In the genomic region with DNA sequence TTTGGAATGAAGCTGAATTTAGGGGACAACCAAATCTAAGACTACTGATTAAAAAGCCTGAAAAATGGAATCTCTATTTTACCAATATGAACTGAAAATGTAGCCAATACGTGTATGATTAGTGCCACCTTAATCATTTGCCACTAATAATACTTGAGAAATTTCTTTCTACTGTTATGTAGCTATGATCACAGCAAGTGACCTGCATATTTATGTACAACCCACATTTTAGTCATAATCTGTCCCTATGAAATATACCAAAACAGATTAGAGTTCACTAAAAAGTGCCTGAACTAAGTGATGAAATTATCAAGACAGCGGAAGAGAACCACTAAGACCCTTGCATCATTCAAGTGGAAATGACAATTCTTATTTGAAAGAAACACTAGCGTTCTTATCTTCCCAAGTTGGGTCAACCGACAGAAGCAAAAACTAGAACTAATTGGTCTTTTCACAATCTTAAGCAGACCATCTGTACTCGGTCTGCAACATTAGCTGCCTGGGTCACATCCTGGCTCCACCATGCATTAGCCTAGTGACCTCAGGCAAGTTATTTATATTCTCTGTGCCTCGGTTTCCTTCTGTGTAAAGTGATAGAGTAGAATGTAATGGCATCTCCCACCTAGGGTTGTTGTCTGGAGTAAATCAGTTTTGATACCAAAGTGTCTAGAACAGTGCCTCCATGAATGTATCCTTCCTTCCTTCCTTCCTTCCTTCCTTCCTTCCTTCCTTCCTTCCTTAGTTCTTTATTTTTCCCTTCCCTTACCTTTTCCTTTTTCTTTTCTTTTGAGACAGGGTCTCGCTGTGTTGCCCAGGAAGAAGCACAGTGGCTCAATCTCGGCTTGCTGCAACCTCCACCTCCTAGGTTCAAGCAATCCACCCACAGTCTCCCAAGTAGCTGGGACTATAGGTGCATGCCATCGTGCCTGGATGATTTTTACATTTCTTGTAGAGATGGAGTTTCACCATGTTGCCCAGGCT, we compare ENCODE assay signal across 1 cellular context.
TF ChIP-seq lines count a peak whose summit lies in the region.

No MANE protein-coding gene starts in this region.

TF ChIP-seq in K562, 482 proteins besides CTCF, POLR2A, EP300 and RAD21 (continued from another document and continues in another):
- TF ChIP-seq, protein P1, sequence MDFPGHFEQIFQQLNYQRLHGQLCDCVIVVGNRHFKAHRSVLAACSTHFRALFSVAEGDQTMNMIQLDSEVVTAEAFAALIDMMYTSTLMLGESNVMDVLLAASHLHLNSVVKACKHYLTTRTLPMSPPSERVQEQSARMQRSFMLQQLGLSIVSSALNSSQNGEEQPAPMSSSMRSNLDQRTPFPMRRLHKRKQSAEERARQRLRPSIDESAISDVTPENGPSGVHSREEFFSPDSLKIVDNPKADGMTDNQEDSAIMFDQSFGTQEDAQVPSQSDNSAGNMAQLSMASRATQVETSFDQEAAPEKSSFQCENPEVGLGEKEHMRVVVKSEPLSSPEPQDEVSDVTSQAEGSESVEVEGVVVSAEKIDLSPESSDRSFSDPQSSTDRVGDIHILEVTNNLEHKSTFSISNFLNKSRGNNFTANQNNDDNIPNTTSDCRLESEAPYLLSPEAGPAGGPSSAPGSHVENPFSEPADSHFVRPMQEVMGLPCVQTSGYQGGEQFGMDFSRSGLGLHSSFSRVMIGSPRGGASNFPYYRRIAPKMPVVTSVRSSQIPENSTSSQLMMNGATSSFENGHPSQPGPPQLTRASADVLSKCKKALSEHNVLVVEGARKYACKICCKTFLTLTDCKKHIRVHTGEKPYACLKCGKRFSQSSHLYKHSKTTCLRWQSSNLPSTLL (IDR thresholded peaks at IDR 0.05), result 0 out of 2 replicates have a peak, but pooled peaks have one; percentile 40
- TF ChIP-seq TAF7 (tag; IDR thresholded peaks at IDR 0.05) (no peak), ZNF121 (CRISPR knock-in tag; conservative IDR thresholded peaks at IDR 0.05) (peak; percentile 83), TEAD2 (tag; IDR thresholded peaks at IDR 0.05) (0 out of 2 replicates have a peak, but pooled peaks have one; percentile 20), CAMTA2 (CRISPR knock-in tag; conservative IDR thresholded peaks at IDR 0.05) (no peak), MAFK (IDR thresholded peaks at IDR 0.05; ENCODE audit: low read length) (no peak; the same call in 1 of the 2 replicates), NFE2 (IDR thresholded peaks at IDR 0.05; ENCODE audit: low read depth) (peak; percentile 73), SLC30A9 (CRISPR knock-in tag; IDR thresholded peaks at IDR 0.05) (no peak), ZNF253 (CRISPR knock-in tag; conservative IDR thresholded peaks at IDR 0.05) (no peak), KLF13 (tag; IDR thresholded peaks at IDR 0.05; ENCODE audit: borderline replicate concordance, low read depth) (no peak), CREB5 (CRISPR knock-in tag; IDR thresholded peaks at IDR 0.05) (no peak), MYBL2 (IDR thresholded peaks at IDR 0.05; ENCODE audit: low read depth) (peak; percentile 93), MYBL2 (CRISPR knock-in tag; IDR thresholded peaks at IDR 0.05; ENCODE audit: borderline replicate concordance) (no peak), NEUROD1 (IDR thresholded peaks at IDR 0.05; ENCODE audit: borderline replicate concordance, low read depth, low read length, partially characterized antibody) (peak; percentile 91), CC2D1A (IDR thresholded peaks at IDR 0.05) (peak; percentile 95), NELFE (IDR thresholded peaks at IDR 0.05; ENCODE audit: insufficient read depth, insufficient read length) (no peak), ZNF134 (CRISPR knock-in tag; conservative IDR thresholded peaks at IDR 0.05) (0 out of 2 replicates have a peak, but pooled peaks have one; percentile 17), ZNF76 (CRISPR knock-in tag; IDR thresholded peaks at IDR 0.05; ENCODE audit: borderline replicate concordance) (no peak), FOXM1 (IDR thresholded peaks at IDR 0.05; ENCODE audit: low read depth) (peak; percentile 99), FOXM1 (CRISPR knock-in tag; IDR thresholded peaks at IDR 0.05; ENCODE audit: low read depth) (peak; percentile 63; the same call in 1 of the 2 replicates), NBN (IDR thresholded peaks at IDR 0.05; ENCODE audit: low read depth) (peak; percentile 86), MEF2A (IDR thresholded peaks at IDR 0.05; ENCODE audit: control insufficient read depth, low read depth, low read length) (peak; percentile 89), ZKSCAN1 (IDR thresholded peaks at IDR 0.05; ENCODE audit: low read depth, low read length) (0 out of 2 replicates have a peak, but pooled peaks have one; percentile 14), ZNF584 (CRISPR knock-in tag; IDR thresholded peaks at IDR 0.05; ENCODE audit: low read depth) (peak; percentile 94), JUND (IDR thresholded peaks at IDR 0.05; ENCODE audit: borderline replicate concordance, low read depth, low read length) (peak; percentile 91), JUND (tag; IDR thresholded peaks at IDR 0.05; ENCODE audit: borderline replicate concordance, low read depth, low read length) (peak; percentile 85; the same call in 2 of the 3 replicates), MYNN (IDR thresholded peaks at IDR 0.05) (peak; percentile 52; the same call in 1 of the 2 replicates), MYNN (CRISPR knock-in tag; IDR thresholded peaks at IDR 0.05) (no peak), BDP1 (IDR thresholded peaks at IDR 0.05; ENCODE audit: insufficient read depth, insufficient read length) (no peak), TARDBP (IDR thresholded peaks at IDR 0.05) (peak; percentile 67; the same call in 1 of the 2 replicates), NR2C1 (IDR thresholded peaks at IDR 0.05) (peak; percentile 72), NR2C1 (tag; IDR thresholded peaks at IDR 0.05) (peak; percentile 78), CCNT2 (IDR thresholded peaks at IDR 0.05; ENCODE audit: borderline replicate concordance, extremely low read depth, insufficient read length, low read depth, low read length) (peak; percentile 79), TBL1XR1 (IDR thresholded peaks at IDR 0.05; ENCODE audit: low read length in 2 of 2) (peak in 1 of 2 experiments; percentile 96; a peak in 2 of 4 replicates), ZNF174 (CRISPR knock-in tag; IDR thresholded peaks at IDR 0.05) (peak; percentile 28; the same call in 1 of the 2 replicates), EHMT2 (IDR thresholded peaks at IDR 0.05) (peak; percentile 75), MBD2 (IDR thresholded peaks at IDR 0.05; ENCODE audit: borderline replicate concordance, low read depth) (peak; percentile 92), ZNF431 (CRISPR knock-in tag; IDR thresholded peaks at IDR 0.05) (no peak), POLR2G (IDR thresholded peaks at IDR 0.05; ENCODE audit: low read depth, low read length) (peak; percentile 36; the same call in 1 of the 2 replicates)
- TF ChIP-seq, protein P2, sequence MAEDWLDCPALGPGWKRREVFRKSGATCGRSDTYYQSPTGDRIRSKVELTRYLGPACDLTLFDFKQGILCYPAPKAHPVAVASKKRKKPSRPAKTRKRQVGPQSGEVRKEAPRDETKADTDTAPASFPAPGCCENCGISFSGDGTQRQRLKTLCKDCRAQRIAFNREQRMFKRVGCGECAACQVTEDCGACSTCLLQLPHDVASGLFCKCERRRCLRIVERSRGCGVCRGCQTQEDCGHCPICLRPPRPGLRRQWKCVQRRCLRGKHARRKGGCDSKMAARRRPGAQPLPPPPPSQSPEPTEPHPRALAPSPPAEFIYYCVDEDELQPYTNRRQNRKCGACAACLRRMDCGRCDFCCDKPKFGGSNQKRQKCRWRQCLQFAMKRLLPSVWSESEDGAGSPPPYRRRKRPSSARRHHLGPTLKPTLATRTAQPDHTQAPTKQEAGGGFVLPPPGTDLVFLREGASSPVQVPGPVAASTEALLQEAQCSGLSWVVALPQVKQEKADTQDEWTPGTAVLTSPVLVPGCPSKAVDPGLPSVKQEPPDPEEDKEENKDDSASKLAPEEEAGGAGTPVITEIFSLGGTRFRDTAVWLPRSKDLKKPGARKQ (CRISPR knock-in tag; IDR thresholded peaks at IDR 0.05), result no peak
- TF ChIP-seq, protein P3, sequence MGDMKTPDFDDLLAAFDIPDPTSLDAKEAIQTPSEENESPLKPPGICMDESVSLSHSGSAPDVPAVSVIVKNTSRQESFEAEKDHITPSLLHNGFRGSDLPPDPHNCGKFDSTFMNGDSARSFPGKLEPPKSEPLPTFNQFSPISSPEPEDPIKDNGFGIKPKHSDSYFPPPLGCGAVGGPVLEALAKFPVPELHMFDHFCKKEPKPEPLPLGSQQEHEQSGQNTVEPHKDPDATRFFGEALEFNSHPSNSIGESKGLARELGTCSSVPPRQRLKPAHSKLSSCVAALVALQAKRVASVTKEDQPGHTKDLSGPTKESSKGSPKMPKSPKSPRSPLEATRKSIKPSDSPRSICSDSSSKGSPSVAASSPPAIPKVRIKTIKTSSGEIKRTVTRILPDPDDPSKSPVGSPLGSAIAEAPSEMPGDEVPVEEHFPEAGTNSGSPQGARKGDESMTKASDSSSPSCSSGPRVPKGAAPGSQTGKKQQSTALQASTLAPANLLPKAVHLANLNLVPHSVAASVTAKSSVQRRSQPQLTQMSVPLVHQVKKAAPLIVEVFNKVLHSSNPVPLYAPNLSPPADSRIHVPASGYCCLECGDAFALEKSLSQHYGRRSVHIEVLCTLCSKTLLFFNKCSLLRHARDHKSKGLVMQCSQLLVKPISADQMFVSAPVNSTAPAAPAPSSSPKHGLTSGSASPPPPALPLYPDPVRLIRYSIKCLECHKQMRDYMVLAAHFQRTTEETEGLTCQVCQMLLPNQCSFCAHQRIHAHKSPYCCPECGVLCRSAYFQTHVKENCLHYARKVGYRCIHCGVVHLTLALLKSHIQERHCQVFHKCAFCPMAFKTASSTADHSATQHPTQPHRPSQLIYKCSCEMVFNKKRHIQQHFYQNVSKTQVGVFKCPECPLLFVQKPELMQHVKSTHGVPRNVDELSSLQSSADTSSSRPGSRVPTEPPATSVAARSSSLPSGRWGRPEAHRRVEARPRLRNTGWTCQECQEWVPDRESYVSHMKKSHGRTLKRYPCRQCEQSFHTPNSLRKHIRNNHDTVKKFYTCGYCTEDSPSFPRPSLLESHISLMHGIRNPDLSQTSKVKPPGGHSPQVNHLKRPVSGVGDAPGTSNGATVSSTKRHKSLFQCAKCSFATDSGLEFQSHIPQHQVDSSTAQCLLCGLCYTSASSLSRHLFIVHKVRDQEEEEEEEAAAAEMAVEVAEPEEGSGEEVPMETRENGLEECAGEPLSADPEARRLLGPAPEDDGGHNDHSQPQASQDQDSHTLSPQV (IDR thresholded peaks at IDR 0.05), result peak; percentile 75; the same call in 1 of the 2 replicates
- TF ChIP-seq, protein P4, sequence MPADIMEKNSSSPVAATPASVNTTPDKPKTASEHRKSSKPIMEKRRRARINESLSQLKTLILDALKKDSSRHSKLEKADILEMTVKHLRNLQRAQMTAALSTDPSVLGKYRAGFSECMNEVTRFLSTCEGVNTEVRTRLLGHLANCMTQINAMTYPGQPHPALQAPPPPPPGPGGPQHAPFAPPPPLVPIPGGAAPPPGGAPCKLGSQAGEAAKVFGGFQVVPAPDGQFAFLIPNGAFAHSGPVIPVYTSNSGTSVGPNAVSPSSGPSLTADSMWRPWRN (IDR thresholded peaks at IDR 0.05; ENCODE audit: low read depth), result peak; percentile 85
- TF ChIP-seq, protein P5, sequence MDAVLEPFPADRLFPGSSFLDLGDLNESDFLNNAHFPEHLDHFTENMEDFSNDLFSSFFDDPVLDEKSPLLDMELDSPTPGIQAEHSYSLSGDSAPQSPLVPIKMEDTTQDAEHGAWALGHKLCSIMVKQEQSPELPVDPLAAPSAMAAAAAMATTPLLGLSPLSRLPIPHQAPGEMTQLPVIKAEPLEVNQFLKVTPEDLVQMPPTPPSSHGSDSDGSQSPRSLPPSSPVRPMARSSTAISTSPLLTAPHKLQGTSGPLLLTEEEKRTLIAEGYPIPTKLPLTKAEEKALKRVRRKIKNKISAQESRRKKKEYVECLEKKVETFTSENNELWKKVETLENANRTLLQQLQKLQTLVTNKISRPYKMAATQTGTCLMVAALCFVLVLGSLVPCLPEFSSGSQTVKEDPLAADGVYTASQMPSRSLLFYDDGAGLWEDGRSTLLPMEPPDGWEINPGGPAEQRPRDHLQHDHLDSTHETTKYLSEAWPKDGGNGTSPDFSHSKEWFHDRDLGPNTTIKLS (IDR thresholded peaks at IDR 0.05; ENCODE audit: borderline replicate concordance, low read depth), result peak; percentile 55; the same call in 1 of the 2 replicates
